In the genomic region with DNA sequence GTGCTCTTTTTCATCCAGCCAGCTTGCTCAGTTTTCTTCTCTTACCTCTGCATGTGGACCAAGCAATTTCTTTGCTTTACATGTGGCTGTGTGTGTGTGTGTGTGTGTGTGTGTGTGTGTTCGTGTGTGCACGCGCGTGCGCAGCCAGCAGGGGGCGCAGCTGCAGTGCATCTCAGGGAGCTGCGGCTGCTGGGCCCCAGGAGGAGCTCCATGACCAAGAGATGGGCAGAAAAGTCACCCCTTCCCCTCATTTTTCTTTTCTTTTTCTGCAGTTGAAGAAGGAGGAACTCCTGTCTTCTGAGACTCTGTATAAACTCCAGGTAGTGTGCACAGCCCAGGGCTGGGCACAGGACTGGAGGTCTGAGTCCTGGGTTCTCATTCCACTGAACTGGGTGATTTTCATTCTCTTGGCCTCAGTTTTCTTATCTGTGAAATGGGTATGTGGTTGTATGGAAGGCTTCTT, we compare ENCODE assay signal across 8 cellular contexts. TPM values are rescaled to one million over a fixed set of nuclear protein-coding genes. Genes with fewer than 3 reads are reported as not detected.
A peak's percentile ranks its signal among the peaks of the same experiment; 100 is the strongest.
DNase-seq lines count a peak whose midpoint lies in the region; ATAC-seq and TF ChIP-seq lines count a peak whose summit lies in the region.

No MANE protein-coding gene starts in this region.

- POLR2A ChIA-PET in Caco-2 (lab: Charles Lee) = interaction anchor here (0.6 kb wide), 1 partner anchor 21 kb away, joined by 4 read pairs; no protein-coding TSS in a partner anchor
- POLR2A ChIA-PET in HCT116 (lab: Charles Lee) = no interaction called here
- POLR2A ChIA-PET in naive thymus-derived CD8-positive, alpha-beta T cell (lab: Charles Lee) = interaction anchor here (0.6 to 1.9 kb wide), 6 partner anchors 63 to 140 kb away, joined by 3 to 6 read pairs (median 4); no protein-coding TSS in a partner anchor

- CTCF ChIA-PET in Caco-2 (lab: Charles Lee) = interaction anchor here (0.5 to 1.8 kb wide), 46 partner anchors 8 to 995 kb away, joined by 3 to 69 read pairs (median 4); a partner anchor contains a TSS
- CTCF ChIA-PET in HCT116 (lab: Charles Lee) = interaction anchor here (0.6 to 1.8 kb wide), 33 partner anchors 8 to 536 kb away, joined by 3 to 70 read pairs (median 4); a partner anchor contains a TSS

- H2AFZ ChIP-seq in HCT116 (ENCODE audit: low read depth, low read length, poor library complexity, severe bottlenecking) = peak overlapping the region; percentile 65

- TF ChIP-seq POLR2A in HCT116 (IDR thresholded peaks at IDR 0.05; ENCODE audit: borderline replicate concordance, extremely low read depth, insufficient read depth, insufficient read length) = no peak

- no peaks in the 10 kb centered on the region for H3K9me2 ChIP-seq in HCT116 (ENCODE audit: insufficient read depth)

- no peaks in the 10 kb centered on the region for H3K79me2 ChIP-seq in HCT116 (ENCODE audit: insufficient read depth, low read length)

- RAD21 ChIA-PET in HCT116 (lab: Charles Lee; ENCODE audit: low non-redundant PET in 1 of 2, low total read pairs in 2 of 2, uncharacterized antibody in 2 of 2, unreplicated experiment in 2 of 2) = interaction anchor here (0.6 to 1.2 kb wide), 18 partner anchors 13 to 297 kb away, joined by 3 to 5 read pairs (median 3); no protein-coding TSS in a partner anchor

- no peaks in the 10 kb centered on the region for H3K27me3 ChIP-seq in Caco-2 (replicated peaks; ENCODE audit: control insufficient read depth, insufficient read depth, low read length)
- H3K27me3 ChIP-seq in HCT116 (ENCODE audit: insufficient read depth, low read length) = no peaks in the 10 kb centered on the region
- no peaks in the 10 kb centered on the region for H3K27me3 ChIP-seq in NT2/D1 (ENCODE audit: insufficient read depth, insufficient read length)

- H3K4me2 ChIP-seq in HCT116 (ENCODE audit: low read length) = no peak overlapping the region

- no peaks in the 10 kb centered on the region for H3K9me3 ChIP-seq in Caco-2
- H3K9me3 ChIP-seq in HCT116 (ENCODE audit: control insufficient read depth in 1 of 2, insufficient read depth in 1 of 2, low read depth in 1 of 2, low read length in 2 of 2) = no peaks in the 10 kb centered on the region
- no peaks in the 10 kb centered on the region for H3K9me3 ChIP-seq in NT2/D1 (ENCODE audit: insufficient read depth, low read length)

- H3K9me3 Mint-ChIP-seq in Caco-2 (ENCODE audit: unreplicated experiment) = no peaks in the 10 kb centered on the region
- no peaks in the 10 kb centered on the region for H3K9me3 Mint-ChIP-seq in naive thymus-derived CD8-positive, alpha-beta T cell
- no peaks in the 10 kb centered on the region for H3K9me3 Mint-ChIP-seq in stimulated activated effector memory CD8-positive, alpha-beta T cell treated with anti-CD3 and anti-CD28 coated beads, Interleukin-12 subunit alpha, Interleukin-12 subunit beta, amount 100 ng/mL, for 72 hours

- no peaks in the 10 kb centered on the region for H4K20me1 ChIP-seq in HCT116 (ENCODE audit: insufficient read depth)

- no peaks in the 10 kb centered on the region for H3K27me3 Mint-ChIP-seq in Caco-2 (ENCODE audit: insufficient read depth, unreplicated experiment)
- H3K27me3 Mint-ChIP-seq in naive thymus-derived CD8-positive, alpha-beta T cell = peaks cover 0 to 2% (median 0%) of the 10 kb centered on the region in 5 donors

- H3K27ac Mint-ChIP-seq in Caco-2 (ENCODE audit: unreplicated experiment) = no peak overlapping the region
- peak overlapping the region in 9 of 10 donors; percentile 4 to 93 (median 49) for H3K27ac Mint-ChIP-seq in naive thymus-derived CD8-positive, alpha-beta T cell
- no peak overlapping the region for H3K27ac Mint-ChIP-seq in stimulated activated effector memory CD8-positive, alpha-beta T cell treated with anti-CD3 and anti-CD28 coated beads, Interleukin-12 subunit alpha, Interleukin-12 subunit beta, amount 100 ng/mL, for 72 hours

- intact Hi-C loops in Caco-2 (cut with micrococcal nuclease; ENCODE audit: unreplicated experiment) = loop anchor here (1.0 kb wide), 2 partner anchors 64 to 212 kb away; no protein-coding TSS in a partner anchor
- intact Hi-C loops in HCT116 (cut with micrococcal nuclease) = loop anchor here (5.0 kb wide), 1 partner anchor 63 kb away; no protein-coding TSS in a partner anchor

- H3K4me3 ChIP-seq in Caco-2 (ENCODE audit: low read depth, low read length) = no peak overlapping the region
- no peak overlapping the region for H3K4me3 ChIP-seq in HCT116 (replicated peaks in 1 of 2; ENCODE audit: low read depth in 1 of 2, low read length in 2 of 2)
- no peak overlapping the region for H3K4me3 ChIP-seq in NT2/D1 (ENCODE audit: insufficient read length, low read depth)

- DNase-seq in Caco-2 (peak; percentile 82 to 87), HCT116 (ENCODE audit: low read depth, low spot score) (peak; percentile 61), NT2/D1 (ENCODE audit: low read depth, low spot score) (peak; percentile 71), epithelial cell of prostate (ENCODE audit: low read depth, low spot score) (peak; percentile 29)
- peak; percentile 2 for DNase-seq in activated CD8-positive, alpha-beta memory T cell treated with anti-CD3 and anti-CD28 coated beads, Interleukin-2, amount 50 U/mL, for 24 hours (ENCODE audit: extremely low read depth)
- peak; percentile 59 to 88 (median 72) for DNase-seq in naive thymus-derived CD8-positive, alpha-beta T cell
- peak; percentile 60 to 76 for DNase-seq in stimulated activated effector memory CD8-positive, alpha-beta T cell treated with anti-CD3 and anti-CD28 coated beads, Interleukin-12 subunit alpha, Interleukin-12 subunit beta, amount 100 ng/mL, for 72 hours (ENCODE audit: low spot score in 2 of 2)

- H3K27ac ChIP-seq in HCT116 (ENCODE audit: low read depth, low read length) (no peak overlapping the region), epithelial cell of prostate (no peak overlapping the region)

- no peaks in the 10 kb centered on the region for H3K4me1 Mint-ChIP-seq in Caco-2 (ENCODE audit: low read depth, unreplicated experiment)
- H3K4me1 Mint-ChIP-seq in naive thymus-derived CD8-positive, alpha-beta T cell = peaks cover 0 to 16% (median 4%) of the 10 kb centered on the region in 4 donors
- no peaks in the 10 kb centered on the region for H3K4me1 Mint-ChIP-seq in stimulated activated effector memory CD8-positive, alpha-beta T cell treated with anti-CD3 and anti-CD28 coated beads, Interleukin-12 subunit alpha, Interleukin-12 subunit beta, amount 100 ng/mL, for 72 hours

- H3K36me3 Mint-ChIP-seq in Caco-2 (ENCODE audit: insufficient read depth, unreplicated experiment) = no peaks in the 10 kb centered on the region
- H3K36me3 Mint-ChIP-seq in naive thymus-derived CD8-positive, alpha-beta T cell = no peaks in the 10 kb centered on the region
- H3K36me3 Mint-ChIP-seq in stimulated activated effector memory CD8-positive, alpha-beta T cell treated with anti-CD3 and anti-CD28 coated beads, Interleukin-12 subunit alpha, Interleukin-12 subunit beta, amount 100 ng/mL, for 72 hours = no peaks in the 10 kb centered on the region

- peak; percentile 90 for TF ChIP-seq RAD21 in HCT116 (IDR thresholded peaks at IDR 0.05; ENCODE audit: low read depth)

- peak; percentile 89 for ATAC-seq in HCT116
- ATAC-seq in naive thymus-derived CD8-positive, alpha-beta T cell = peak; percentile 82 to 87
- ATAC-seq in stimulated activated effector memory CD8-positive, alpha-beta T cell treated with anti-CD3 and anti-CD28 coated beads, Interleukin-12 subunit alpha, Interleukin-12 subunit beta, amount 100 ng/mL, for 72 hours = peak; percentile 67
- ATAC-seq in GM18858 (IDR thresholded peaks at IDR 0.05; ENCODE audit: unreplicated experiment) = no peak

- H3K9ac ChIP-seq in HCT116 (ENCODE audit: low read length) (no peak overlapping the region), NT2/D1 (ENCODE audit: insufficient read length, low read depth) (no peak overlapping the region)

- H3K36me3 ChIP-seq in Caco-2 (ENCODE audit: control insufficient read depth, insufficient read depth, low read length) (no peaks in the 10 kb centered on the region), HCT116 (ENCODE audit: control insufficient read depth in 1 of 2, insufficient read depth in 2 of 2, low read length in 2 of 2) (no peaks in the 10 kb centered on the region), NT2/D1 (ENCODE audit: insufficient read depth, insufficient read length, low read length) (no peaks in the 10 kb centered on the region)

- BruUV-seq in Caco-2 (replicated peaks; lab: Mats Ljungman, UMichigan) (no TSS peak), HCT116 (replicated peaks; lab: Mats Ljungman, UMichigan) (no TSS peak)

- TF ChIP-seq CTCF in Caco-2 (IDR thresholded peaks at IDR 0.05; ENCODE audit: insufficient read depth in 1 of 2, low read depth in 1 of 2, low read length in 1 of 2, severe bottlenecking in 1 of 2, unreplicated experiment in 1 of 2) (peak; percentile 87 to 97), HCT116 (IDR thresholded peaks at IDR 0.05 in 2 of 3, conservative IDR thresholded peaks at IDR 0.05 in 1 of 3; ENCODE audit: borderline replicate concordance in 1 of 3, insufficient read depth in 1 of 3, low read depth in 2 of 3, low read length in 2 of 3) (peak; percentile 97 to 99 (median 98))

- peaks cover 3% of the 10 kb centered on the region; the same call in 1 of the 2 replicates for H3K4me1 ChIP-seq in Caco-2
- H3K4me1 ChIP-seq in HCT116 (ENCODE audit: control insufficient read depth in 1 of 2, insufficient read depth in 2 of 2, low read length in 2 of 2) = peaks cover 0 to 6% of the 10 kb centered on the region in 2 experiments; a peak in 1 of 4 replicates
- no peaks in the 10 kb centered on the region for H3K4me1 ChIP-seq in NT2/D1 (ENCODE audit: insufficient read depth, insufficient read length)

- no peak overlapping the region for H3K4me3 Mint-ChIP-seq in Caco-2 (ENCODE audit: unreplicated experiment)
- peak overlapping the region in 2 of 10 donors; percentile 9 to 68 for H3K4me3 Mint-ChIP-seq in naive thymus-derived CD8-positive, alpha-beta T cell
- H3K4me3 Mint-ChIP-seq in stimulated activated effector memory CD8-positive, alpha-beta T cell treated with anti-CD3 and anti-CD28 coated beads, Interleukin-12 subunit alpha, Interleukin-12 subunit beta, amount 100 ng/mL, for 72 hours = no peak overlapping the region

TF ChIP-seq in HCT116, 20 proteins besides CTCF, POLR2A, EP300 and RAD21 (continues in another document):
- TF ChIP-seq TCF7L2 (IDR thresholded peaks at IDR 0.05; ENCODE audit: borderline replicate concordance, extremely low read depth, insufficient read depth, insufficient read length) = peak; percentile 49

RNA-seq across cellular contexts. Expression of a gene that starts 41.8 kb away (rescaled TPM):
- 0.30 and 0.36 TPM in 2 replicates for total RNA-seq in Caco-2 (2022)
- 0.59 TPM for total RNA-seq in HCT116 (2021; ENCODE audit: unreplicated experiment)
- 0.06 and 0.08 TPM in 2 replicates for polyA plus RNA-seq in HCT116 (2012)
- 1 to 10 TPM; 5.2 to 5.6 TPM for total RNA-seq in naive thymus-derived CD8-positive, alpha-beta T cell
- under 1 TPM in 1 of 3 donors, not detected in 2; 0.15 TPM for polyA plus RNA-seq in naive thymus-derived CD8-positive, alpha-beta T cell

Comparison
In these comparisons a context has a peak if more than half of its experiments do, and no peak if none do; other contexts are left out.
1. DNase-seq: peak in every context shown above with its lines; median percentile 84 in Caco-2; 72 in naive thymus-derived CD8-positive, alpha-beta T cell; 71 in NT2/D1; 68 in stimulated activated effector memory CD8-positive, alpha-beta T cell treated with anti-CD3 and anti-CD28 coated beads, Interleukin-12 subunit alpha, Interleukin-12 subunit beta, amount 100 ng/mL, for 72 hours; 61 in HCT116; 29 in epithelial cell of prostate; 2 in activated CD8-positive, alpha-beta memory T cell treated with anti-CD3 and anti-CD28 coated beads, Interleukin-2, amount 50 U/mL, for 24 hours.
2. H3K27ac Mint-ChIP-seq: peak in naive thymus-derived CD8-positive, alpha-beta T cell (9 of 10); none in Caco-2 (single experiment) and stimulated activated effector memory CD8-positive, alpha-beta T cell treated with anti-CD3 and anti-CD28 coated beads, Interleukin-12 subunit alpha, Interleukin-12 subunit beta, amount 100 ng/mL, for 72 hours (single experiment).